23 cellular contexts compared by ENCODE assay signal in the genomic region with DNA sequence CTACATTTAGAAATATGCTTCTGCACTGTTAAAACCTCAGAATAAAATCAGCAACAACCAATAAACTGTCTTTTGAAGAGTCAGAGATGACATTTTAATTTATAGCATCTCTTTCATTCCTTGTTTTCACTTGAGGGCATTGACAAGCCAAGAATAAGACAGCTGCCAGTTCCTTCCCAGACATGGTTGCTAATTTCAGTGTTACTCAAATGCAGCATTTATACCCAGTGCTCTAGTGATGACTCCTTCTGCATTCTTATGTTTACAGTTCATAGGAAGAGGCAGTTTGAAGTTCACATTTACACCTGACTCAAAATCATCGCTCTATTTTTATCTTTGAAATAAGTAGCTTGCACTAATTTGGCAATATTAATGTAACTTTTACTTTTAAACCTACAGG. TPM values are rescaled to one million over a fixed set of nuclear protein-coding genes. Genes with fewer than 3 reads are reported as not detected.
"Had no signal": no experiment of that assay in that cellular context is flagged by ENCODE, and none has a peak within 500 bp of the region (broad histone marks: within the 10 kb centered on the region; RNA-seq: fewer than 3 reads in every experiment).

No MANE protein-coding gene starts in this region.

- H3K4me3 ChIP-seq: cardiac muscle cell, hepatocyte, left lung, ovary, psoas muscle, right atrium auricular region, tibial artery had no signal

- H3K9me3 ChIP-seq: left lung, ovary, psoas muscle, right atrium auricular region, tibial artery had no signal

- H3K36me3 ChIP-seq: cardiac muscle cell, left lung, ovary, right atrium auricular region, tibial artery had no signal

- H3K4me1 ChIP-seq: left lung, psoas muscle, right atrium auricular region, tibial artery had no signal

- H3K27ac ChIP-seq: cardiac muscle cell, epithelial cell of prostate, hepatocyte, left lung, ovary, psoas muscle, right atrium auricular region, tibial artery had no signal

- H3K27me3 ChIP-seq: cardiac muscle cell, hepatocyte, left lung, ovary, right atrium auricular region, tibial artery had no signal

- DNase-seq: activated CD4-positive, alpha-beta T cell treated with anti-CD3 and anti-CD28 coated beads for 1 hour; activated CD4-positive, alpha-beta T cell treated with anti-CD3 and anti-CD28 coated beads, Interleukin-2, amount 50 U/mL, for 1 hour; activated CD8-positive, alpha-beta T cell treated with anti-CD3 and anti-CD28 coated beads, Interleukin-2, amount 10 ng/mL, durations not matched to agents 7 days and 5 days; activated naive CD4-positive, alpha-beta T cell treated with Interleukin-2 at 50 U/mL for 16 hours; activated naive CD8-positive, alpha-beta T cell treated with anti-CD3 and anti-CD28 coated beads, Interleukin-2, amount 10 ng/mL, durations not matched to agents 7 days and 5 days; activated T-cell treated with anti-CD3 and anti-CD28 coated beads, Interleukin-2, amount 50 U/mL, for 1 hour; cortex of kidney; endodermal cell; immature natural killer cell; kidney glomerular epithelial cell; left lung; naive thymus-derived CD8-positive, alpha-beta T cell; ovary; psoas muscle; stimulated activated CD4-positive, alpha-beta T cell treated with anti-CD3 and anti-CD28 coated beads, Interleukin-12 subunit alpha, Interleukin-12 subunit beta, amount 100 ng/mL, for 4 hours; stimulated activated CD4-positive, alpha-beta T cell treated with anti-CD3 and anti-CD28 coated beads, Interleukin-4, amount 100 ng/mL, for 4 hours; T-helper 1 cell; T-helper 9 cell; tibial artery had no signal

- ATAC-seq: activated CD8-positive, alpha-beta T cell treated with anti-CD3 and anti-CD28 coated beads, Interleukin-2, amount 10 ng/mL, durations not matched to agents 7 days and 5 days; left lung; naive thymus-derived CD8-positive, alpha-beta T cell had no signal

RNA-seq across cellular contexts. Expression of a gene that starts 44.9 kb away (rescaled TPM):
- total RNA-seq: activated CD8-positive, alpha-beta T cell treated with anti-CD3 and anti-CD28 coated beads, Interleukin-2, amount 10 ng/mL, durations not matched to agents 7 days and 5 days had no signal
- polyA plus RNA-seq: cardiac muscle cell; immature natural killer cell; naive thymus-derived CD8-positive, alpha-beta T cell had no signal
